14 cellular contexts compared by ENCODE assay signal in the genomic region with DNA sequence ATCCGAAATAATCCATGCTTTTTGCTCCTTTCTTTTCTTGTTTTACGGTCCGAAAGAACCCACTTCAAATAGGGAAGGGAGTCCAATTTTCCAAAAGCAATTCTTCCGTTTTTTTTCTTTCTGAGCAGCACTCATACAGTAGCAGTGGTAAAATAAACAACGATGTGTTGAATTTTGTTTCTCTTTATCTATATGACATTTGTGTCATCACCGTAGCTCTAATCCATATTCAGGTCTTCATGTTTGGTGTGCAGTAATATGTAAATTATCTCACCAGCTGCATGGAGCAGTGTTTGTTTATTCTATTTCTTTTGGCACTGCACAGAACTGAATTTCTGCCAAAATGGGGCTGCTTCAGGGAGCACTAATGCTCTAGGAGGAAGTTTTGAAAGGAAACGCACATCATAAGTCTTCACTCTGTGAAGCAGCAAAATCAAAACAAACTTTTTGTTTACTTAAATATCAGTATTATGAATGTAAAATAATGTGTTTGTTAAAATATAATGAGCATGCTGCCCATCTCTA.
DNase-seq lines count a peak whose midpoint lies in the region; ATAC-seq, FAIRE-seq and TF ChIP-seq lines count a peak whose summit lies in the region.
"Had no signal": no experiment of that assay in that cellular context is flagged by ENCODE, and none has a peak within 500 bp of the region (broad histone marks: within the 10 kb centered on the region; RNA-seq: fewer than 3 reads in every experiment).

No MANE protein-coding gene starts in this region.

- H3K36me3 ChIP-seq in left lung (no peaks in the 10 kb centered on the region), uterus (no peaks in the 10 kb centered on the region), vagina (no peaks in the 10 kb centered on the region)
- H3K36me3 ChIP-seq: spleen had no signal

- peak; percentile 10 for ATAC-seq in left lung
- ATAC-seq: activated T-cell treated with anti-CD3 and anti-CD28 coated beads, Interleukin-2, amount 50 U/mL, for 72 hours; effector memory CD8-positive, alpha-beta T cell had no signal

- peak; percentile 36 for DNase-seq in AG08395 (ENCODE audit: low spot score)
- peak; percentile 74 for DNase-seq in NCI-H1105 (lab: John Stamatoyannopoulos, UW)
- peak in 18 of 61 donors; percentile 6 to 71 (median 29) for DNase-seq in caudate nucleus (lab: John Stamatoyannopoulos, UW)
- no peak for DNase-seq in left lung
- no peak for DNase-seq in D721Med (ENCODE audit: insufficient read length, low spot score)
- DNase-seq in GM13976 (ENCODE audit: low spot score): no peak
- no peak for DNase-seq in uterus
- no peak for DNase-seq in vagina (ENCODE audit: extremely low spot score in 2 of 2)
- DNase-seq: activated T-cell treated with anti-CD3 and anti-CD28 coated beads, Interleukin-2, amount 50 U/mL, for 72 hours; effector memory CD8-positive, alpha-beta T cell; spleen; stimulated activated naive CD4-positive, alpha-beta T cell had no signal

- no peak for FAIRE-seq in D721Med (lab: Jason Lieb, UNC)
- FAIRE-seq: H1 had no signal

- H3K9me3 ChIP-seq in left lung (peaks cover 0 to 23% of the 10 kb centered on the region in 2 donors), uterus (peaks cover 0 to 7% of the 10 kb centered on the region in 2 donors), vagina (peaks cover 5% of the 10 kb centered on the region)

- intact Hi-C loops in left lung (cut with DNase I): no loop called here
- intact Hi-C loops in uterus (cut with DNase I; ENCODE audit: low total_unique reads): no loop called here
- intact Hi-C loops in vagina (cut with DNase I): no loop called here

- no peak for TF ChIP-seq CTCF in left lung (IDR thresholded peaks at IDR 0.05)
- no peak for TF ChIP-seq CTCF in D721Med (IDR thresholded peaks at IDR 0.05; ENCODE audit: insufficient read depth, missing control alignments)
- TF ChIP-seq CTCF in GM13976 (IDR thresholded peaks at IDR 0.05; ENCODE audit: borderline replicate concordance, control extremely low read depth, extremely low read depth, insufficient read depth, missing control alignments): no peak
- no peak for TF ChIP-seq CTCF in uterus (IDR thresholded peaks at IDR 0.05)
- TF ChIP-seq CTCF in vagina (IDR thresholded peaks at IDR 0.05): no peak

- H3K4me1 ChIP-seq in left lung: peaks cover 0 to 6% of the 10 kb centered on the region in 2 donors
- H3K4me1 ChIP-seq in uterus: no peaks in the 10 kb centered on the region
- peaks cover 17% of the 10 kb centered on the region for H3K4me1 ChIP-seq in vagina

- no peaks in the 10 kb centered on the region for H3K27me3 ChIP-seq in left lung
- H3K27me3 ChIP-seq in uterus: no peaks in the 10 kb centered on the region
- H3K27me3 ChIP-seq in vagina: no peaks in the 10 kb centered on the region
- H3K27me3 ChIP-seq: spleen had no signal

- in situ Hi-C loops in GM13976 (cut with MboI; ENCODE audit: low sequenced_read_pairs, unreplicated experiment): no loop called here

- H3K27ac ChIP-seq in caudate nucleus (ENCODE audit: low read depth, low read length): peak overlapping the region; percentile 91
- H3K27ac ChIP-seq in left lung: no peak overlapping the region
- peak overlapping the region in 1 of 2 donors; percentile 24 for H3K27ac ChIP-seq in uterus
- H3K27ac ChIP-seq in vagina: no peak overlapping the region
- H3K27ac ChIP-seq: C4-2B, spleen had no signal

- no peak overlapping the region for H3K4me3 ChIP-seq in left lung
- H3K4me3 ChIP-seq in uterus: no peak overlapping the region
- peak overlapping the region in 1 of 2 donors; percentile 13 for H3K4me3 ChIP-seq in vagina

- TF ChIP-seq POLR2A in uterus (IDR thresholded peaks at IDR 0.05) (no peak), vagina (IDR thresholded peaks at IDR 0.05) (no peak)

Comparison
In these comparisons a context has a peak if more than half of its experiments do, and no peak if none do; other contexts are left out.
1. DNase-seq: peak in AG08395 (single experiment) and NCI-H1105 (single experiment); none in left lung (0 of 2), D721Med (single experiment), GM13976 (single experiment), uterus (0 of 2) and vagina (0 of 2).